ENCODE assay signal across 4 cellular contexts in the genomic region with DNA sequence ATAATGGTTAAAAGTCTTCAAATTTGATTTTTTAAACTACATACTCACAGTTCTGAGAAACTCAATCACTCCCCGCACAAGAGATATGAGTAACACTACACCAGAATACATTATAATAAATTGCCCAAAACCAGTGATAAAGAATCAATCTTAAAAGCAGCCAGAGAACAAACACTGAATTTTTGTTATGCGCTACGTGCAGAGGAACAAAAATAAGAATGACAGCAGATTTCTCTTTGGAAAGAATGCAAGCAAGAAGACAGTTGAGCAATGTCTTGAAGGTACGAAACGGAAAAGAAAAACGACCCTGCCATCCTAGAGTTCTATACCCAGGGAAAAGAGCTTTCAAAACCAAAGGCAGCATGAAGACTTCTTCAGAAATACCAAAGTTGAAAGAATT.
"Had no signal": no experiment of that assay in that cellular context is flagged by ENCODE, and none has a peak within 500 bp of the region (broad histone marks: within the 10 kb centered on the region; RNA-seq: fewer than 3 reads in every experiment).

No MANE protein-coding gene starts in this region.

- H3K27ac ChIP-seq: GM23248 had no signal

- H3K4me3 ChIP-seq: GM23248, HAP-1 had no signal

- DNase-seq: GM23248, GOT3, H7 had no signal

- H3K9ac ChIP-seq: GM23248 had no signal

- H3K9me3 ChIP-seq: HAP-1 had no signal

- H3K36me3 ChIP-seq: HAP-1 had no signal

- H3K4me1 ChIP-seq: HAP-1 had no signal
